1 cellular context compared by ENCODE assay signal in genomic region chr17:18314731-18315497, GRCh38.
TF ChIP-seq lines count a peak whose summit lies in the region.

Gene SMCR8 (plus strand): TSS chr17:18315293. CDS start chr17:18315790, 497 bp downstream.
Gene TOP3A (minus strand): TSS chr17:18314994. CDS start chr17:18314778, 216 bp downstream.

TF ChIP-seq in K562, 482 proteins besides CTCF, POLR2A, EP300 and RAD21 (continued from another document and continues in another):
- peak; percentile 83 for TF ChIP-seq ZNF407 (IDR thresholded peaks at IDR 0.05; ENCODE audit: low read depth)
- no peak for TF ChIP-seq TRIM28 (IDR thresholded peaks at IDR 0.05)
- TF ChIP-seq CEBPB (tag; IDR thresholded peaks at IDR 0.05): no peak
- TF ChIP-seq ATF4 (CRISPR knock-in tag; IDR thresholded peaks at IDR 0.05): no peak
- no peak for TF ChIP-seq ZNF324 (CRISPR knock-in tag; IDR thresholded peaks at IDR 0.05)
- TF ChIP-seq CBX5 (IDR thresholded peaks at IDR 0.05; ENCODE audit: borderline replicate concordance, low read depth): no peak
- TF ChIP-seq MCM7 (IDR thresholded peaks at IDR 0.05): no peak
- no peak for TF ChIP-seq NFE2 (IDR thresholded peaks at IDR 0.05; ENCODE audit: low read depth)
- no peak for TF ChIP-seq ZMIZ1 (IDR thresholded peaks at IDR 0.05; ENCODE audit: low read depth in 2 of 2, low read length in 2 of 2)
- no peak for TF ChIP-seq ZBTB9 (CRISPR knock-in tag; IDR thresholded peaks at IDR 0.05)
- TF ChIP-seq PTBP1 (IDR thresholded peaks at IDR 0.05; ENCODE audit: low read depth, low read length): no peak
- TF ChIP-seq RUNX1 (IDR thresholded peaks at IDR 0.05; ENCODE audit: low read depth): no peak
- peak; percentile 37; the same call in 1 of the 2 replicates for TF ChIP-seq THAP12 (CRISPR knock-in tag; IDR thresholded peaks at IDR 0.05)
- peak; percentile 95 for TF ChIP-seq GABPA (tag; conservative IDR thresholded peaks at IDR 0.05; ENCODE audit: low read depth)
- TF ChIP-seq TBP (optimal IDR thresholded peaks at IDR 0.05; ENCODE audit: low read depth, low read length): peak; percentile 79
- no peak for TF ChIP-seq COPS2 (conservative IDR thresholded peaks at IDR 0.05)
- TF ChIP-seq ZBTB12 (CRISPR knock-in tag; IDR thresholded peaks at IDR 0.05): no peak
- no peak for TF ChIP-seq KLF6 (CRISPR knock-in tag; IDR thresholded peaks at IDR 0.05; ENCODE audit: borderline replicate concordance)
- TF ChIP-seq MNT (conservative IDR thresholded peaks at IDR 0.05): peak; percentile 94 to 98
- TF ChIP-seq STAT5B (CRISPR knock-in tag; IDR thresholded peaks at IDR 0.05): no peak
- TF ChIP-seq E2F3 (CRISPR knock-in tag; IDR thresholded peaks at IDR 0.05): no peak
- peak in 1 of 2 experiments; percentile 31; a peak in 1 of 4 replicates for TF ChIP-seq TEAD1 (CRISPR knock-in tag; IDR thresholded peaks at IDR 0.05)
- TF ChIP-seq CBX1 (IDR thresholded peaks at IDR 0.05; ENCODE audit: low read depth): no peak
- TF ChIP-seq SMARCB1 (IDR thresholded peaks at IDR 0.05; ENCODE audit: insufficient read length, low read depth): no peak
- TF ChIP-seq HOMEZ (CRISPR knock-in tag; IDR thresholded peaks at IDR 0.05): no peak
- no peak for TF ChIP-seq UBTF (IDR thresholded peaks at IDR 0.05; ENCODE audit: borderline replicate concordance in 1 of 2, low read depth in 2 of 2, low read length in 2 of 2)
- no peak for TF ChIP-seq MAFK (IDR thresholded peaks at IDR 0.05; ENCODE audit: low read length)
- no peak for TF ChIP-seq IFI16 (CRISPR knock-in tag; IDR thresholded peaks at IDR 0.05)
